In the genomic region with DNA sequence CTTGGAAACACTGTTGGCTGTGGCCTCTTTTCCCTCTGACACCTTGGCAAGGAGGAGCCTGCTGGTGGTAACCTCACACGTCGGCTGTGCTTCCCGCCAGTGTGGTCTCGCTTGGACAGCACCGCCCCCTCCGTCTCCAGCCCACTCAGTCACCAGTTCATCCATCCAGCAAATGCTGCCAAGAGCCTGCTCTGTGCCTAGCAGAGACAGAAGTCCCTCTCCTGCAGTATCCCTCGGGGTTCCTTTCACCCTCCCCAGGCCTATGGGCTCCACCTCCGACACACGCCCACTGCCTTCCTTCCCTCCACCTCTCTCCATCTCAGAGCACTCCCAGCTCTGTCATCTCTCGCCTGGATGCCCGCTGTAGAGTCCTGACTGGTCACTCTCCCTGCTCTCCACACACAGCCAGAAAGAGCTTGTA, we compare ENCODE assay signal across 1 cellular context.
TF ChIP-seq lines count a peak whose summit lies in the region.

No MANE protein-coding gene starts in this region.

TF ChIP-seq in H1, 55 proteins besides CTCF, POLR2A, EP300 and RAD21:
- TF ChIP-seq, protein P1, sequence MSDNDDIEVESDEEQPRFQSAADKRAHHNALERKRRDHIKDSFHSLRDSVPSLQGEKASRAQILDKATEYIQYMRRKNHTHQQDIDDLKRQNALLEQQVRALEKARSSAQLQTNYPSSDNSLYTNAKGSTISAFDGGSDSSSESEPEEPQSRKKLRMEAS (IDR thresholded peaks at IDR 0.05), result peak; percentile 62
- TF ChIP-seq SUZ12 (IDR thresholded peaks at IDR 0.05; ENCODE audit: low read length), result no peak
- TF ChIP-seq, protein P2, sequence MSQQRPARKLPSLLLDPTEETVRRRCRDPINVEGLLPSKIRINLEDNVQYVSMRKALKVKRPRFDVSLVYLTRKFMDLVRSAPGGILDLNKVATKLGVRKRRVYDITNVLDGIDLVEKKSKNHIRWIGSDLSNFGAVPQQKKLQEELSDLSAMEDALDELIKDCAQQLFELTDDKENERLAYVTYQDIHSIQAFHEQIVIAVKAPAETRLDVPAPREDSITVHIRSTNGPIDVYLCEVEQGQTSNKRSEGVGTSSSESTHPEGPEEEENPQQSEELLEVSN (IDR thresholded peaks at IDR 0.05), result peak; percentile 93
